Comparison of ENCODE assay signal across 1 cellular context in the genomic region with DNA sequence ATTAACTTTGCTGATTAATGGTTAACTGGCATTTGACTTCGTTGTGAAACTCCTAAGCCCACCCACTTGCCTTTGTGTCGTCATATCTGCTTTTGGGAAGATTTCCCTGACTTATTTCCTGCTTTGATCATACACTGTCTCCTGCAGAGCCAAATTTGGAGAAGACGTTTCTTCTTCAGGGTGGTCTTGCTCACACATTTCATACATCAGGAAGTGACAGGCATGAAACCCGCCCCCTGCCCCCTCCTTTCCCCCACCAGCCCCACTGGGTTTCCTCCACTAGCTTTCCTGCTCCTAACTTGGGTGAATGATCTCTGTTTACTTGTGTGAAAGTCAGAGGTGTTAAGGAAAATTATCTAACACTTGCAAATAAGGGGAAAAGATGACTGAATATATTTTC.
TF ChIP-seq lines count a peak whose summit lies in the region.

No MANE protein-coding gene starts in this region.

TF ChIP-seq in GM23338, 12 proteins besides CTCF, POLR2A, EP300 and RAD21 (continued from another document):
- TF ChIP-seq, protein P1, sequence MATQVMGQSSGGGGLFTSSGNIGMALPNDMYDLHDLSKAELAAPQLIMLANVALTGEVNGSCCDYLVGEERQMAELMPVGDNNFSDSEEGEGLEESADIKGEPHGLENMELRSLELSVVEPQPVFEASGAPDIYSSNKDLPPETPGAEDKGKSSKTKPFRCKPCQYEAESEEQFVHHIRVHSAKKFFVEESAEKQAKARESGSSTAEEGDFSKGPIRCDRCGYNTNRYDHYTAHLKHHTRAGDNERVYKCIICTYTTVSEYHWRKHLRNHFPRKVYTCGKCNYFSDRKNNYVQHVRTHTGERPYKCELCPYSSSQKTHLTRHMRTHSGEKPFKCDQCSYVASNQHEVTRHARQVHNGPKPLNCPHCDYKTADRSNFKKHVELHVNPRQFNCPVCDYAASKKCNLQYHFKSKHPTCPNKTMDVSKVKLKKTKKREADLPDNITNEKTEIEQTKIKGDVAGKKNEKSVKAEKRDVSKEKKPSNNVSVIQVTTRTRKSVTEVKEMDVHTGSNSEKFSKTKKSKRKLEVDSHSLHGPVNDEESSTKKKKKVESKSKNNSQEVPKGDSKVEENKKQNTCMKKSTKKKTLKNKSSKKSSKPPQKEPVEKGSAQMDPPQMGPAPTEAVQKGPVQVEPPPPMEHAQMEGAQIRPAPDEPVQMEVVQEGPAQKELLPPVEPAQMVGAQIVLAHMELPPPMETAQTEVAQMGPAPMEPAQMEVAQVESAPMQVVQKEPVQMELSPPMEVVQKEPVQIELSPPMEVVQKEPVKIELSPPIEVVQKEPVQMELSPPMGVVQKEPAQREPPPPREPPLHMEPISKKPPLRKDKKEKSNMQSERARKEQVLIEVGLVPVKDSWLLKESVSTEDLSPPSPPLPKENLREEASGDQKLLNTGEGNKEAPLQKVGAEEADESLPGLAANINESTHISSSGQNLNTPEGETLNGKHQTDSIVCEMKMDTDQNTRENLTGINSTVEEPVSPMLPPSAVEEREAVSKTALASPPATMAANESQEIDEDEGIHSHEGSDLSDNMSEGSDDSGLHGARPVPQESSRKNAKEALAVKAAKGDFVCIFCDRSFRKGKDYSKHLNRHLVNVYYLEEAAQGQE (IDR thresholded peaks at IDR 0.05; ENCODE audit: unreplicated experiment), result no peak
- TF ChIP-seq EZH2 (IDR thresholded peaks at IDR 0.05; ENCODE audit: low read depth, unreplicated experiment) (no peak), JUNB (IDR thresholded peaks at IDR 0.05; ENCODE audit: unreplicated experiment) (no peak), ZNF331 (CRISPR knock-in tag; IDR thresholded peaks at IDR 0.05; ENCODE audit: low read depth) (no peak), CREB1 (CRISPR knock-in tag; IDR thresholded peaks at IDR 0.05; ENCODE audit: low read depth) (no peak), NANOG (IDR thresholded peaks at IDR 0.05; ENCODE audit: borderline replicate concordance) (no peak), ZNF114 (CRISPR knock-in tag; IDR thresholded peaks at IDR 0.05) (no peak), STAT1 (IDR thresholded peaks at IDR 0.05; ENCODE audit: unreplicated experiment) (no peak), POLR2AphosphoS5 (IDR thresholded peaks at IDR 0.05; ENCODE audit: low read depth) (no peak)
- TF ChIP-seq, protein P2, sequence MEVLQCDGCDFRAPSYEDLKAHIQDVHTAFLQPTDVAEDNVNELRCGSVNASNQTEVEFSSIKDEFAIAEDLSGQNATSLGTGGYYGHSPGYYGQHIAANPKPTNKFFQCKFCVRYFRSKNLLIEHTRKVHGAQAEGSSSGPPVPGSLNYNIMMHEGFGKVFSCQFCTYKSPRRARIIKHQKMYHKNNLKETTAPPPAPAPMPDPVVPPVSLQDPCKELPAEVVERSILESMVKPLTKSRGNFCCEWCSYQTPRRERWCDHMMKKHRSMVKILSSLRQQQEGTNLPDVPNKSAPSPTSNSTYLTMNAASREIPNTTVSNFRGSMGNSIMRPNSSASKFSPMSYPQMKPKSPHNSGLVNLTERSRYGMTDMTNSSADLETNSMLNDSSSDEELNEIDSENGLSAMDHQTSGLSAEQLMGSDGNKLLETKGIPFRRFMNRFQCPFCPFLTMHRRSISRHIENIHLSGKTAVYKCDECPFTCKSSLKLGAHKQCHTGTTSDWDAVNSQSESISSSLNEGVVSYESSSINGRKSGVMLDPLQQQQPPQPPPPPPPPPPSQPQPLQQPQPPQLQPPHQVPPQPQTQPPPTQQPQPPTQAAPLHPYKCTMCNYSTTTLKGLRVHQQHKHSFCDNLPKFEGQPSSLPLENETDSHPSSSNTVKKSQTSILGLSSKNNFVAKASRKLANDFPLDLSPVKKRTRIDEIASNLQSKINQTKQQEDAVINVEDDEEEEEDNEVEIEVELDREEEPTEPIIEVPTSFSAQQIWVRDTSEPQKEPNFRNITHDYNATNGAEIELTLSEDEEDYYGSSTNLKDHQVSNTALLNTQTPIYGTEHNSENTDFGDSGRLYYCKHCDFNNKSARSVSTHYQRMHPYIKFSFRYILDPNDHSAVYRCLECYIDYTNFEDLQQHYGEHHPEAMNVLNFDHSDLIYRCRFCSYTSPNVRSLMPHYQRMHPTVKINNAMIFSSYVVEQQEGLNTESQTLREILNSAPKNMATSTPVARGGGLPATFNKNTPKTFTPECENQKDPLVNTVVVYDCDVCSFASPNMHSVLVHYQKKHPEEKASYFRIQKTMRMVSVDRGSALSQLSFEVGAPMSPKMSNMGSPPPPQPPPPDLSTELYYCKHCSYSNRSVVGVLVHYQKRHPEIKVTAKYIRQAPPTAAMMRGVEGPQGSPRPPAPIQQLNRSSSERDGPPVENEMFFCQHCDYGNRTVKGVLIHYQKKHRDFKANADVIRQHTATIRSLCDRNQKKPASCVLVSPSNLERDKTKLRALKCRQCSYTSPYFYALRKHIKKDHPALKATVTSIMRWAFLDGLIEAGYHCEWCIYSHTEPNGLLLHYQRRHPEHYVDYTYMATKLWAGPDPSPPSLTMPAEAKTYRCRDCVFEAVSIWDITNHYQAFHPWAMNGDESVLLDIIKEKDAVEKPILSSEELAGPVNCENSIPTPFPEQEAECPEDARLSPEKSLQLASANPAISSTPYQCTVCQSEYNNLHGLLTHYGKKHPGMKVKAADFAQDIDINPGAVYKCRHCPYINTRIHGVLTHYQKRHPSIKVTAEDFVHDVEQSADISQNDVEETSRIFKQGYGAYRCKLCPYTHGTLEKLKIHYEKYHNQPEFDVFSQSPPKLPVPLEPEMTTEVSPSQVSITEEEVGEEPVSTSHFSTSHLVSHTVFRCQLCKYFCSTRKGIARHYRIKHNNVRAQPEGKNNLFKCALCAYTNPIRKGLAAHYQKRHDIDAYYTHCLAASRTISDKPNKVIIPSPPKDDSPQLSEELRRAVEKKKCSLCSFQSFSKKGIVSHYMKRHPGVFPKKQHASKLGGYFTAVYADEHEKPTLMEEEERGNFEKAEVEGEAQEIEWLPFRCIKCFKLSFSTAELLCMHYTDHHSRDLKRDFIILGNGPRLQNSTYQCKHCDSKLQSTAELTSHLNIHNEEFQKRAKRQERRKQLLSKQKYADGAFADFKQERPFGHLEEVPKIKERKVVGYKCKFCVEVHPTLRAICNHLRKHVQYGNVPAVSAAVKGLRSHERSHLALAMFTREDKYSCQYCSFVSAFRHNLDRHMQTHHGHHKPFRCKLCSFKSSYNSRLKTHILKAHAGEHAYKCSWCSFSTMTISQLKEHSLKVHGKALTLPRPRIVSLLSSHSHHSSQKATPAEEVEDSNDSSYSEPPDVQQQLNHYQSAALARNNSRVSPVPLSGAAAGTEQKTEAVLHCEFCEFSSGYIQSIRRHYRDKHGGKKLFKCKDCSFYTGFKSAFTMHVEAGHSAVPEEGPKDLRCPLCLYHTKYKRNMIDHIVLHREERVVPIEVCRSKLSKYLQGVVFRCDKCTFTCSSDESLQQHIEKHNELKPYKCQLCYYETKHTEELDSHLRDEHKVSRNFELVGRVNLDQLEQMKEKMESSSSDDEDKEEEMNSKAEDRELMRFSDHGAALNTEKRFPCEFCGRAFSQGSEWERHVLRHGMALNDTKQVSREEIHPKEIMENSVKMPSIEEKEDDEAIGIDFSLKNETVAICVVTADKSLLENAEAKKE (CRISPR knock-in tag; IDR thresholded peaks at IDR 0.05), result no peak
